ENCODE assay signal across 8 cellular contexts in the genomic region with DNA sequence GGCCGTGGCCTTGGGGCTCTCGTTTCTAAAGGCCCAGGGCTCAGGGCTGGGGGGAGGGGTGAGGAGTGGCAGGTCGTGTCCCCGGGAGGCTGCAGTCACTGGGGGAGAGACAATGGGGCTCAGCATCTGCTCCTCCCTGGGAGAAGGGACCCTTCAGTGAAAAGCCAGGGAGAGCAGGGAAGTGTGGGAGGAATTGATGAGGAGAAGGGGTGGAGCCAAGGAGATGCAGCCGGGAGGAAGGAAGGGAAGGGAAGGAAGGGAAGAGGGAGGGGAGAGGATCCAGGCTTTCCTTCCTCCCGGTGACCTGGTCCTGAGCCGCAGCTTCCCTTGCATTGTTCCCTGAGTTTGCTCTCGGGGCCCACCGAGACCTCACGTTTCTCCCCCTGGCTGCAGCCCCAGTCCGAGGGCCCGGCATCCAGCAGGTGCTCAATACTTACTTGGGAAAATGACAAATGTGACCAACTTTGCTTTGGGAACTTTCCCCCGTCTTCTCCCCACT. TPM values are rescaled to one million over a fixed set of nuclear protein-coding genes. Genes with fewer than 3 reads are reported as not detected.
A peak's percentile ranks its signal among the peaks of the same experiment; 100 is the strongest.
DNase-seq lines count a peak whose midpoint lies in the region; ATAC-seq and TF ChIP-seq lines count a peak whose summit lies in the region.

No MANE protein-coding gene starts in this region.

- peak overlapping the region; percentile 55 for H3K27ac Mint-ChIP-seq in central memory CD8-positive, alpha-beta T cell (ENCODE audit: low read depth)

- ATAC-seq in central memory CD8-positive, alpha-beta T cell (replicated peaks; ENCODE audit: extremely low read depth, poor library complexity, severe bottlenecking) = no peak
- ATAC-seq in thoracic aorta (ENCODE audit: insufficient number of reproducible peaks, low FRiP score, low read depth) (no peak), GM18502 (IDR thresholded peaks at IDR 0.05; ENCODE audit: poor library complexity, unreplicated experiment) (no peak)

- DNase-seq in DMS53 (lab: John Stamatoyannopoulos, UW) (peak; percentile 56), DMS53 treated with DMSO at 0.1 percent for 48 hours (lab: John Stamatoyannopoulos, UW; ENCODE audit: unreplicated experiment) (no peak), kidney epithelial cell (ENCODE audit: low read depth) (no peak), thoracic aorta (ENCODE audit: low spot score) (no peak), GOT3 (lab: John Stamatoyannopoulos, UW) (no peak), Karpas-422 (no peak)
- no peak for DNase-seq in central memory CD8-positive, alpha-beta T cell (ENCODE audit: low spot score in 2 of 2)

- no peak overlapping the region for H3K9ac ChIP-seq in Karpas-422 (ENCODE audit: low read length)

- H3K9me3 ChIP-seq in thoracic aorta (no peaks in the 10 kb centered on the region), Karpas-422 (ENCODE audit: low read length) (no peaks in the 10 kb centered on the region)

- H3K36me3 ChIP-seq in kidney epithelial cell (ENCODE audit: control insufficient read depth, insufficient read depth, low read length) (no peaks in the 10 kb centered on the region), thoracic aorta (no peaks in the 10 kb centered on the region), Karpas-422 (ENCODE audit: insufficient read depth, low read length) (no peaks in the 10 kb centered on the region)

- H2AFZ ChIP-seq in Karpas-422 (ENCODE audit: low read length) = no peak overlapping the region

- H3K9me3 Mint-ChIP-seq in central memory CD8-positive, alpha-beta T cell = no peaks in the 10 kb centered on the region

- peaks cover 30% of the 10 kb centered on the region for H3K79me2 ChIP-seq in Karpas-422 (ENCODE audit: low read length)

- peaks cover 47% of the 10 kb centered on the region for H3K4me1 Mint-ChIP-seq in central memory CD8-positive, alpha-beta T cell

- H3K27ac ChIP-seq in thoracic aorta (no peak overlapping the region), Karpas-422 (ENCODE audit: low read length) (no peak overlapping the region)

- H3K4me2 ChIP-seq in Karpas-422 (ENCODE audit: low read depth, low read length, poor library complexity, severe bottlenecking) = no peak overlapping the region

- H3K4me3 Mint-ChIP-seq in central memory CD8-positive, alpha-beta T cell = peak overlapping the region; percentile 19

- no peak for TF ChIP-seq CTCF in kidney epithelial cell (IDR thresholded peaks at IDR 0.05; ENCODE audit: insufficient read depth, low read length, poor library complexity, severe bottlenecking)
- no peak for TF ChIP-seq CTCF in thoracic aorta (IDR thresholded peaks at IDR 0.05)

- peaks cover 16% of the 10 kb centered on the region for H3K36me3 Mint-ChIP-seq in central memory CD8-positive, alpha-beta T cell (ENCODE audit: insufficient read depth)

- H3K4me3 ChIP-seq in kidney epithelial cell (ENCODE audit: low read depth, low read length) = peak overlapping the region; percentile 56
- peak overlapping the region; percentile 82 for H3K4me3 ChIP-seq in thoracic aorta
- H3K4me3 ChIP-seq in Karpas-422 (ENCODE audit: low read length) = no peak overlapping the region

- no peaks in the 10 kb centered on the region for H3K27me3 Mint-ChIP-seq in central memory CD8-positive, alpha-beta T cell

- no peaks in the 10 kb centered on the region for H3K9me2 ChIP-seq in Karpas-422 (replicated peaks; ENCODE audit: insufficient read depth, low read length)

- no peaks in the 10 kb centered on the region for H4K20me1 ChIP-seq in Karpas-422 (ENCODE audit: insufficient read depth, low read depth, low read length)

- H3K27me3 ChIP-seq in kidney epithelial cell (ENCODE audit: control insufficient read depth, insufficient read depth, low read length) (no peaks in the 10 kb centered on the region), thoracic aorta (replicated peaks; ENCODE audit: insufficient read depth) (no peaks in the 10 kb centered on the region), Karpas-422 (ENCODE audit: low read length) (no peaks in the 10 kb centered on the region)

- H3K4me1 ChIP-seq in thoracic aorta (ENCODE audit: control insufficient read depth in 1 of 2, low read depth in 2 of 2) (peaks cover 13 to 25% of the 10 kb centered on the region in 2 donors), Karpas-422 (ENCODE audit: low read length) (peaks cover 35% of the 10 kb centered on the region)

RNA-seq across cellular contexts. Expression of a gene that starts 1.4 kb away (rescaled TPM):
- total RNA-seq in kidney epithelial cell (25.4 and 26.8 TPM in 2 replicates), thoracic aorta (10 to 100 TPM; 10.3 to 12.0 TPM)
- total RNA-seq in Karpas-422 (2014; rRNA removed; shearing (Covaris generic); ENCODE audit: low replicate concordance) = 25.2 and 32.3 TPM in 2 replicates
